Comparison of ENCODE assay signal across 7 cellular contexts in genomic region chr3:129277829-129278271, GRCh38. TPM values are rescaled to one million over a fixed set of nuclear protein-coding genes. Genes with fewer than 3 reads are reported as not detected.
A peak's percentile ranks its signal among the peaks of the same experiment; 100 is the strongest.
DNase-seq lines count a peak whose midpoint lies in the region; ATAC-seq, FAIRE-seq and TF ChIP-seq lines count a peak whose summit lies in the region.

No MANE protein-coding gene starts in this region.

- TF ChIP-seq CTCF in Peyer's patch (IDR thresholded peaks at IDR 0.05) (no peak), endothelial cell of umbilical vein (IDR thresholded peaks at IDR 0.05; ENCODE audit: extremely low read depth in 1 of 2, insufficient read depth in 1 of 2, low read depth in 1 of 2, low read length in 2 of 2) (no peak), neutrophil (IDR thresholded peaks at IDR 0.05) (no peak)

- intact Hi-C loops in endothelial cell of umbilical vein (cut with micrococcal nuclease): no loop called here

- dilution Hi-C loops in endothelial cell of umbilical vein (cut with MboI; ENCODE audit: extremely low pct_ligation_motif_present, low sequenced_read_pairs): no loop called here

- 56 to 63% methylated on average over 11 of the region's 11 CpGs for WGBS in GM23248 (ENCODE audit: low coverage in 1 of 2, low lambda C conversion rate in 2 of 2, missing lambda C conversion rate in 2 of 2), 2 experiments

- H2AFZ ChIP-seq in GM23248 (no peak overlapping the region), endothelial cell of umbilical vein (ENCODE audit: low read depth, low read length) (no peak overlapping the region)

- H3K4me2 ChIP-seq in GM23248 (ENCODE audit: unreplicated experiment): peak overlapping the region; percentile 66
- peak overlapping the region; percentile 84 for H3K4me2 ChIP-seq in endothelial cell of umbilical vein (ENCODE audit: insufficient read depth, low read length)

- peaks cover 76% of the 10 kb centered on the region for H3F3A ChIP-seq in GM23248 (ENCODE audit: insufficient read depth)

- H3K27me3 ChIP-seq in GM23248 (replicated peaks; ENCODE audit: insufficient read depth) (no peaks in the 10 kb centered on the region), Peyer's patch (no peaks in the 10 kb centered on the region), endothelial cell of umbilical vein (ENCODE audit: control insufficient read depth in 2 of 2, insufficient read depth in 2 of 2, low read length in 2 of 2) (no peaks in the 10 kb centered on the region), neutrophil (peaks cover 8% of the 10 kb centered on the region)

- POLR2A ChIA-PET in endothelial cell of umbilical vein (lab: Charles Lee): interaction anchor here (0.9 kb wide), 1 partner anchor 39 kb away, joined by 3 read pairs; a partner anchor contains a TSS

- no peaks in the 10 kb centered on the region; the same call in 1 of the 2 replicates for H3K79me2 ChIP-seq in GM23248 (ENCODE audit: insufficient read depth)
- peaks cover 11% of the 10 kb centered on the region for H3K79me2 ChIP-seq in endothelial cell of umbilical vein (ENCODE audit: control insufficient read depth, insufficient read depth, low read length)

- no TSS peak for BruUV-seq in endothelial cell of umbilical vein (replicated peaks; lab: Mats Ljungman, UMichigan)

- H3K9ac ChIP-seq in GM23248 (peak overlapping the region; percentile 86), endothelial cell of umbilical vein (replicated peaks; ENCODE audit: extremely low read depth, insufficient read depth, low read length) (peak overlapping the region; percentile 86)

- in situ Hi-C loops in GM23248 (cut with MboI): no loop called here

- peak overlapping the region; percentile 67 for H3K27ac ChIP-seq in GM23248
- peak overlapping the region; percentile 88 to 93 (median 92) for H3K27ac ChIP-seq in Peyer's patch
- peak overlapping the region; percentile 83 for H3K27ac ChIP-seq in endothelial cell of umbilical vein (ENCODE audit: insufficient read depth, low read depth, low read length)
- peak overlapping the region; percentile 86 for H3K27ac ChIP-seq in neutrophil

- H3K4me3 ChIP-seq in GM23248 (peak overlapping the region; percentile 78), Peyer's patch (peak overlapping the region; percentile 76 to 95 (median 88)), endothelial cell of umbilical vein (replicated peaks in 1 of 3; ENCODE audit: insufficient read depth in 1 of 3, low read depth in 1 of 3, low read length in 3 of 3) (peak overlapping the region in 1 of 3 experiments; percentile 98), neutrophil (ENCODE audit: low read depth in 1 of 2, low read length in 1 of 2) (peak overlapping the region; percentile 76 to 91)

- no peaks in the 10 kb centered on the region for H3K9me3 ChIP-seq in GM23248 (ENCODE audit: low read depth)
- no peaks in the 10 kb centered on the region for H3K9me3 ChIP-seq in Peyer's patch
- H3K9me3 ChIP-seq in endothelial cell of umbilical vein (replicated peaks; ENCODE audit: control insufficient read depth, insufficient read depth, low read length): no peaks in the 10 kb centered on the region
- no peaks in the 10 kb centered on the region for H3K9me3 ChIP-seq in neutrophil

- CTCF ChIA-PET in endothelial cell of umbilical vein (lab: Charles Lee): interaction anchor here (0.9 to 1.2 kb wide), 2 partner anchors 28 to 39 kb away, joined by 3 read pairs; a partner anchor contains a TSS

- H4K20me1 ChIP-seq in GM23248 (ENCODE audit: insufficient read depth) (0 out of 2 replicates have a peak, but pooled peaks cover 4% of the 10 kb centered on the region), endothelial cell of umbilical vein (replicated peaks; ENCODE audit: control insufficient read depth, extremely low read depth, insufficient read depth, low read length) (no peaks in the 10 kb centered on the region)

- ATAC-seq in HG03108 (IDR thresholded peaks at IDR 0.05; ENCODE audit: unreplicated experiment): no peak
- ATAC-seq in GM18870 (IDR thresholded peaks at IDR 0.05; ENCODE audit: unreplicated experiment): no peak

- TF ChIP-seq POLR2A in Peyer's patch (IDR thresholded peaks at IDR 0.05) (no peak), endothelial cell of umbilical vein (IDR thresholded peaks at IDR 0.05; ENCODE audit: low read depth, low read length) (no peak)

- peaks cover 26% of the 10 kb centered on the region for H3K4me1 ChIP-seq in GM23248 (ENCODE audit: insufficient read depth)
- peaks cover 0 to 19% (median 12%) of the 10 kb centered on the region in 4 donors for H3K4me1 ChIP-seq in Peyer's patch
- H3K4me1 ChIP-seq in endothelial cell of umbilical vein (ENCODE audit: control insufficient read depth, extremely low read depth, insufficient read depth, low read length): peaks cover 17% of the 10 kb centered on the region
- peaks cover 20 to 21% of the 10 kb centered on the region in 2 experiments for H3K4me1 ChIP-seq in neutrophil (ENCODE audit: control insufficient read depth in 1 of 2, insufficient read depth in 1 of 2, low read depth in 1 of 2, low read length in 1 of 2)

- peaks cover 42% of the 10 kb centered on the region for H3K36me3 ChIP-seq in GM23248 (ENCODE audit: low read depth)
- peaks cover 0 to 47% (median 0%) of the 10 kb centered on the region in 3 donors for H3K36me3 ChIP-seq in Peyer's patch
- H3K36me3 ChIP-seq in endothelial cell of umbilical vein (ENCODE audit: control insufficient read depth in 2 of 2, extremely low read depth in 1 of 2, insufficient read depth in 2 of 2, low read length in 2 of 2): peaks cover 18 to 28% of the 10 kb centered on the region in 2 experiments
- H3K36me3 ChIP-seq in neutrophil: peaks cover 52% of the 10 kb centered on the region

- FAIRE-seq in endothelial cell of umbilical vein (lab: Jason Lieb, UNC): no peak

- DNase-seq in GM23248: peak; percentile 47
- DNase-seq in Peyer's patch: peak in 1 of 3 donors; percentile 45
- DNase-seq in endothelial cell of umbilical vein (ENCODE audit: low read depth, low spot score): peak; percentile 12
- no peak for DNase-seq in NK-92 treated with Interleukin-12 subunit alpha and Interleukin-12 subunit beta, amount 100 ng/mL, for 24 hours (lab: John Stamatoyannopoulos, UW)

- H3K9me1 ChIP-seq in endothelial cell of umbilical vein (replicated peaks; ENCODE audit: control insufficient read depth, extremely low read depth, insufficient read depth, low read length): no peaks in the 10 kb centered on the region

- no peaks in the 10 kb centered on the region for H3K9me2 ChIP-seq in GM23248 (ENCODE audit: insufficient read depth)

TF ChIP-seq in endothelial cell of umbilical vein, 7 proteins besides CTCF, POLR2A, EP300 and RAD21:
- TF ChIP-seq MAX (IDR thresholded peaks at IDR 0.05; ENCODE audit: insufficient read depth, insufficient read length): no peak

RNA-seq across cellular contexts. Expression of gene HMCES, which starts 0.8 kb away (rescaled TPM):
- total RNA-seq in GM23248 (2014; rRNA removed; shearing (Covaris generic)): 10.6 and 12.5 TPM in 2 replicates
- polyA plus RNA-seq in GM23248 (2016; fragmentation: Nextera tagmentation; extraction: Ambion mirVana): 33.2 and 33.5 TPM in 2 replicates
- total RNA-seq in Peyer's patch: 10 to 100 TPM; 22.2 to 29.7 (median 24.2) TPM
- total RNA-seq in endothelial cell of umbilical vein: 38.9 and 40.8 TPM in 2 replicates
- polyA plus RNA-seq in endothelial cell of umbilical vein: 21.7 and 30.6 TPM in 2 replicates
- polyA plus RNA-seq in endothelial cell of umbilical vein (2011; cell fraction: cytosol; rRNA removed): 31.6 and 40.7 TPM in 2 replicates
- polyA plus RNA-seq in endothelial cell of umbilical vein (2011; cell fraction: nucleus; rRNA removed): 24.2 and 26.0 TPM in 2 replicates
- 25.9 and 32.4 TPM in 2 replicates for polyA plus RNA-seq in endothelial cell of umbilical vein (2012)
- 16.4 and 17.8 TPM in 2 replicates for polyA minus RNA-seq in endothelial cell of umbilical vein
- 12.2 TPM for polyA minus RNA-seq in endothelial cell of umbilical vein (2011; cell fraction: cytosol; rRNA and poly(A)+ RNA removed)
- polyA minus RNA-seq in endothelial cell of umbilical vein (2011; cell fraction: nucleus; rRNA and poly(A)+ RNA removed): 5.3 and 7.0 TPM in 2 replicates

RNA-seq across cellular contexts. Expression of gene COPG1, which starts 28.4 kb away (rescaled TPM):
- total RNA-seq in GM23248 (2014; rRNA removed; shearing (Covaris generic)): 298 and 328 TPM in 2 replicates
- polyA plus RNA-seq in GM23248 (2016; fragmentation: Nextera tagmentation; extraction: Ambion mirVana): 254 and 265 TPM in 2 replicates
- total RNA-seq in Peyer's patch: 100 to 1,000 TPM; 120 to 220 (median 176) TPM
- total RNA-seq in endothelial cell of umbilical vein: 202 and 203 TPM in 2 replicates
- 112 and 113 TPM in 2 replicates for polyA plus RNA-seq in endothelial cell of umbilical vein
- 114 and 134 TPM in 2 replicates for polyA plus RNA-seq in endothelial cell of umbilical vein (2011; cell fraction: cytosol; rRNA removed)
- 170 and 176 TPM in 2 replicates for polyA plus RNA-seq in endothelial cell of umbilical vein (2011; cell fraction: nucleus; rRNA removed)
- polyA plus RNA-seq in endothelial cell of umbilical vein (2012): 166 and 187 TPM in 2 replicates
- polyA minus RNA-seq in endothelial cell of umbilical vein: 280 and 310 TPM in 2 replicates
- polyA minus RNA-seq in endothelial cell of umbilical vein (2011; cell fraction: cytosol; rRNA and poly(A)+ RNA removed): 97.3 TPM
- polyA minus RNA-seq in endothelial cell of umbilical vein (2011; cell fraction: nucleus; rRNA and poly(A)+ RNA removed): 127 and 133 TPM in 2 replicates
